Comparison of ENCODE assay signal across 8 cellular contexts in the genomic region with DNA sequence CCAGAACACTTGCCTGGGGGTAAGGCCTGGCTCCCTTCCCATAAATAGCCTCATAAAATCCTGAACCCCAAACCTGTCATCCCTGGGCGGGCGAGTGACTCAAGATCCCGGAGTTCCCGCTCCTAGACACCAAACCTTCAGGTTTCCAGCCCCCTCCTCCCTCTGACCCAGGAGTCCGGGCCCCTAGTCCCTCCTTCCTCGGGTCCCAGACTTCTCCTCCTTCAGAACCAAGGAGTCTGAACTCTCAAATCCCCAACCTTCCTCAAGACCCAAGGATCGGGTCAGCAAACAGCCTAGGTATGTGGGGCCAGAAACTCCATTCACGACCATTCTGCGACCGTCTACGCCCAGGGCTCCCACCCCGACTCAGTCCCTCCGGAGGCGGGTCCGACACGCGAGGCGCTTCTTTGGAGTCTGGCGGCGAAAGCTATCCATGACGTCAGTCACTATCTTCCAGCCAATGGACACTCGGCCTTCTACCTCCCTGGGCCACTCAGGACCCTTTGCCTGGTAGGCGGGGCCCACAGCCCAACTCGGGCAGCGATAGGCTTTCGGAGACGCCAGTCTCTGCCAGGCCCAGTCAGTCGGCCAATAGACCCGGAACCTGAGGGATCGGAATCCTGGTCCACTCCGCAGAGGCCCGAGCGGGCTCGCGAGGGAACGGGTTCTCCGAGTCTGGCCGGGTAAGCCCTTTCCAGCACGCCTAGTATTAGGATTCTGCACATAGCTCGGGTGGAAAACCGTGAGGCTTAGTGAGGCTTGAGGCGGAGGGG. TPM values are rescaled to one million over a fixed set of nuclear protein-coding genes. Genes with fewer than 3 reads are reported as not detected.
DNase-seq lines count a peak whose midpoint lies in the region; ATAC-seq and TF ChIP-seq lines count a peak whose summit lies in the region.

No MANE protein-coding gene starts in this region.

- ATAC-seq in GM19372 (IDR thresholded peaks at IDR 0.05; ENCODE audit: low read depth, unreplicated experiment): peak; percentile 94
- ATAC-seq in HG03521 (IDR thresholded peaks at IDR 0.05; ENCODE audit: unreplicated experiment): peak; percentile 97
- ATAC-seq in left lung: peak; percentile 97

- TF ChIP-seq CTCF in left lung (IDR thresholded peaks at IDR 0.05): no peak

- no peaks in the 10 kb centered on the region for H3K36me3 ChIP-seq in left lung

- peaks cover 9 to 26% of the 10 kb centered on the region in 2 donors for H3K4me1 ChIP-seq in left lung

- H3K27ac ChIP-seq in left lung: peak overlapping the region; percentile 80 to 81

- peak overlapping the region; percentile 29 to 56 for H3K4me3 ChIP-seq in left lung

- DNase-seq in C1 segment of cervical spinal cord (lab: John Stamatoyannopoulos, UW) (peak; percentile 75 to 99 (median 96)), NCI-H748 treated with DMSO at 0.1 percent for 48 hours (lab: John Stamatoyannopoulos, UW) (peak; percentile 98), dermis blood vessel endothelial cell (peak; percentile 99), left lung (peak; percentile 97 to 98)
- peak; percentile 87 to 88 for DNase-seq in activated CD4-positive, alpha-beta T cell treated with anti-CD3 and anti-CD28 coated beads, Interleukin-2, amount 50 U/mL, for 4 hours
- DNase-seq in stimulated activated CD4-positive, alpha-beta T cell treated with anti-CD3 and anti-CD28 coated beads, Interleukin-2, amount 100 ng/mL, for 4 hours (ENCODE audit: low read depth): peak; percentile 79

- peaks cover 0 to 4% of the 10 kb centered on the region in 2 donors for H3K27me3 ChIP-seq in left lung

- intact Hi-C loops in left lung (cut with DNase I): no loop called here

- H3K9me3 ChIP-seq in left lung: no peaks in the 10 kb centered on the region

RNA-seq across cellular contexts. Expression of a gene that starts 6.6 kb away (rescaled TPM):
- total RNA-seq in dermis blood vessel endothelial cell (not detected in 2 replicates), left lung (1 to 10 TPM; 1.2 to 3.2 TPM)

RNA-seq across cellular contexts. Expression of a gene that starts 30.5 kb away (rescaled TPM):
- 10.8 and 12.1 TPM in 2 replicates for total RNA-seq in dermis blood vessel endothelial cell
- total RNA-seq in left lung: 1 to 10 TPM; 4.0 to 5.9 TPM

RNA-seq across cellular contexts. Expression of a gene that starts 46.0 kb away (rescaled TPM):
- total RNA-seq in dermis blood vessel endothelial cell (not detected in 2 replicates), left lung (100 to 1,000 TPM; 162 to 257 TPM)

Comparison
In these comparisons a context has a peak if more than half of its experiments do, and no peak if none do; other contexts are left out.
1. Peak in every context shown above with its lines: DNase-seq, ATAC-seq, H3K4me3 ChIP-seq and H3K27ac ChIP-seq.
2. RNA of a gene that starts 46.0 kb away (total RNA-seq): 162 to 257 TPM in left lung; not detected in dermis blood vessel endothelial cell; every median in the first group is over 100 times any median in the second.